8 cellular contexts compared by ENCODE assay signal in genomic region chr17:77963441-77963840, GRCh38. TPM values are rescaled to one million over a fixed set of nuclear protein-coding genes. Genes with fewer than 3 reads are reported as not detected.
DNase-seq lines count a peak whose midpoint lies in the region; ATAC-seq and TF ChIP-seq lines count a peak whose summit lies in the region.

No MANE protein-coding gene starts in this region.

- H3K9me3 ChIP-seq in effector memory CD4-positive, alpha-beta T cell (ENCODE audit: control insufficient read depth, low read length): no peaks in the 10 kb centered on the region
- no peaks in the 10 kb centered on the region for H3K9me3 ChIP-seq in upper lobe of right lung

- intact Hi-C loops in upper lobe of right lung (cut with DNase I): no loop called here

- H3K36me3 ChIP-seq in effector memory CD4-positive, alpha-beta T cell (ENCODE audit: control insufficient read depth, insufficient read depth, low read length): no peaks in the 10 kb centered on the region
- H3K36me3 ChIP-seq in upper lobe of right lung: no peaks in the 10 kb centered on the region

- DNase-seq in AG20443 (ENCODE audit: low spot score) (peak; percentile 78), KG1 (lab: John Stamatoyannopoulos, UW) (peak; percentile 44), T-helper 22 cell (ENCODE audit: low read depth) (peak; percentile 31), occipital lobe (lab: John Stamatoyannopoulos, UW) (peak; percentile 18), NOMO-1 (lab: John Stamatoyannopoulos, UW; ENCODE audit: unreplicated experiment in 2 of 2) (no peak), upper lobe of right lung (no peak)
- DNase-seq in effector memory CD4-positive, alpha-beta T cell: peak in 2 of 3 donors; percentile 10 to 40

- H3K4me1 ChIP-seq in effector memory CD4-positive, alpha-beta T cell (ENCODE audit: control insufficient read depth, insufficient read depth, low read length, poor library complexity, severe bottlenecking): peaks cover 41% of the 10 kb centered on the region
- peaks cover 33% of the 10 kb centered on the region for H3K4me1 ChIP-seq in upper lobe of right lung

- ATAC-seq in HG03045 (IDR thresholded peaks at IDR 0.05; ENCODE audit: unreplicated experiment) (no peak), upper lobe of right lung (no peak)

- H3K27me3 ChIP-seq in effector memory CD4-positive, alpha-beta T cell (replicated peaks; ENCODE audit: control insufficient read depth, insufficient read depth, low read length, poor library complexity, severe bottlenecking): no peaks in the 10 kb centered on the region
- no peaks in the 10 kb centered on the region for H3K27me3 ChIP-seq in upper lobe of right lung

- H3K4me3 ChIP-seq in effector memory CD4-positive, alpha-beta T cell (ENCODE audit: insufficient read depth, low read depth, low read length, poor library complexity, severe bottlenecking): peak overlapping the region; percentile 6
- no peak overlapping the region for H3K4me3 ChIP-seq in upper lobe of right lung

- no peak overlapping the region for H3K27ac ChIP-seq in effector memory CD4-positive, alpha-beta T cell (ENCODE audit: insufficient read depth, low read length, poor library complexity, severe bottlenecking)
- H3K27ac ChIP-seq in upper lobe of right lung: no peak overlapping the region

- TF ChIP-seq CTCF in upper lobe of right lung (IDR thresholded peaks at IDR 0.05): no peak

RNA-seq across cellular contexts. Expression of gene TNRC6C, which starts 4.9 kb away (rescaled TPM):
- 23.9 TPM for total RNA-seq in occipital lobe
- total RNA-seq in upper lobe of right lung: 21.7 TPM

Comparison
In these comparisons a context has a peak if more than half of its experiments do, and no peak if none do; other contexts are left out.
1. DNase-seq: peak in AG20443 (single experiment), KG1 (single experiment), T-helper 22 cell (single experiment), effector memory CD4-positive, alpha-beta T cell (2 of 3) and occipital lobe (single experiment); none in NOMO-1 (0 of 2) and upper lobe of right lung (single experiment).